13 cellular contexts compared by ENCODE assay signal in the genomic region with DNA sequence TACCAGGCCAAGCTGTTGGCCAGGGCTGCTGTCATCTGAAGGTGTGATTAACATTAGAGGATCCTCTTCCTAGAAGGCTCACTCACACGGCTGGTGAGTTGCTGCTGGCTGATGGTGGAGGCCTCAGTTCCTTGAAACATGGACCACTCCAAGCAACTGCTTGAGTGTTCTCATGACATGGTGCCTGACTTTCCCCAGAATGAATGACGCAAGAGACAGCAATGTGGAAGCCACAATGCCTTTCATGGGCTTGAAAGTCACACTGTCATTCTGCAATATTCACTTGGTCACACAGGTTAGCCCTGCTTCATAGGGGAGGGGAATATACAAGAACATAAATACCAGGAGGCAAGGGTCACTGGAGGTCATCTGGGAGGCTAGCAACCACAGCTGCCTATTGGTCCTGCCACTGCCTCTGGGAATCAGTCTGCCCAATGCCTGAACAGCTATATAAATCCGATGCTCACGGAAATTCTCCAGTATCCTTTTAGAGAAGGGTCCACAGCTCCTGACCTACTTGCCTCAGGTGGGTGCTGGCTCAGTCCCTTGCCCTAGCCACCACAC.
A peak's percentile ranks its signal among the peaks of the same experiment; 100 is the strongest.
DNase-seq lines count a peak whose midpoint lies in the region; ATAC-seq and TF ChIP-seq lines count a peak whose summit lies in the region.
"Had no signal": no experiment of that assay in that cellular context is flagged by ENCODE, and none has a peak within 500 bp of the region (broad histone marks: within the 10 kb centered on the region; RNA-seq: fewer than 3 reads in every experiment).

No MANE protein-coding gene starts in this region.

- H3K9me3 Mint-ChIP-seq in activated T-cell treated with anti-CD3 and anti-CD28 coated beads, Interleukin-2, amount 50 U/mL, for 72 hours: no peaks in the 10 kb centered on the region
- no peaks in the 10 kb centered on the region for H3K9me3 Mint-ChIP-seq in activated T-cell treated with anti-CD3 and anti-CD28 coated beads, Interleukin-2, amount 50 U/mL, for 24 hours
- peaks cover 11% of the 10 kb centered on the region for H3K9me3 Mint-ChIP-seq in glutamatergic neuron (ENCODE audit: unreplicated experiment)
- H3K9me3 Mint-ChIP-seq: CD4-positive, alpha-beta memory T cell had no signal

- no peaks in the 10 kb centered on the region for H3K79me2 ChIP-seq in PC-3 (ENCODE audit: low read length)

- peak overlapping the region; percentile 81 for H3K27ac Mint-ChIP-seq in activated T-cell treated with anti-CD3 and anti-CD28 coated beads, Interleukin-2, amount 50 U/mL, for 72 hours
- no peak overlapping the region for H3K27ac Mint-ChIP-seq in activated T-cell treated with anti-CD3 and anti-CD28 coated beads, Interleukin-2, amount 50 U/mL, for 24 hours
- peak overlapping the region; percentile 53 for H3K27ac Mint-ChIP-seq in glutamatergic neuron (ENCODE audit: unreplicated experiment)

- POLR2A ChIA-PET in PC-3 (lab: Charles Lee; ENCODE audit: unreplicated experiment): no interaction called here

- H3K9ac ChIP-seq in PC-3 (ENCODE audit: low read length): no peak overlapping the region

- H2AFZ ChIP-seq in PC-3 (ENCODE audit: low read length): no peak overlapping the region

- TF ChIP-seq CTCF in PC-3 (conservative IDR thresholded peaks at IDR 0.05; ENCODE audit: low read depth, low read length): no peak
- TF ChIP-seq CTCF in glutamatergic neuron (IDR thresholded peaks at IDR 0.05; ENCODE audit: partially characterized antibody, unreplicated experiment): no peak
- no peak for TF ChIP-seq CTCF in testis (IDR thresholded peaks at IDR 0.05)
- TF ChIP-seq CTCF in suprapubic skin (IDR thresholded peaks at IDR 0.05): no peak

- peaks cover 56% of the 10 kb centered on the region for H3K4me1 Mint-ChIP-seq in activated T-cell treated with anti-CD3 and anti-CD28 coated beads, Interleukin-2, amount 50 U/mL, for 72 hours (ENCODE audit: low read depth)
- H3K4me1 Mint-ChIP-seq in activated T-cell treated with anti-CD3 and anti-CD28 coated beads, Interleukin-2, amount 50 U/mL, for 24 hours (ENCODE audit: low read depth): peaks cover 36% of the 10 kb centered on the region
- H3K4me1 Mint-ChIP-seq in glutamatergic neuron (ENCODE audit: low read depth, unreplicated experiment): peaks cover 38% of the 10 kb centered on the region

- no peaks in the 10 kb centered on the region for H3F3A ChIP-seq in PC-3 (ENCODE audit: low read length, unreplicated experiment)

- no TSS peak for BruUV-seq in PC-3 (replicated peaks; lab: Mats Ljungman, UMichigan)

- CTCF ChIA-PET in PC-3 (lab: Charles Lee): no interaction called here

- ATAC-seq in activated T-cell treated with anti-CD3 and anti-CD28 coated beads, Interleukin-2, amount 50 U/mL, for 72 hours (replicated peaks in 1 of 2): peak; percentile 75 to 77
- ATAC-seq in PC-3: no peak
- ATAC-seq in HG02623 (IDR thresholded peaks at IDR 0.05; ENCODE audit: unreplicated experiment): no peak

- WGBS in testis, 2 donors: 61 to 84% methylated on average over 3 to 4 of the region's 4 CpGs
- WGBS in suprapubic skin: 100% methylated on average over 3 of the region's 4 CpGs

- H3K9me2 ChIP-seq in PC-3 (replicated peaks; ENCODE audit: low read length): no peaks in the 10 kb centered on the region

- peaks cover 20% of the 10 kb centered on the region for H3K27me3 Mint-ChIP-seq in activated T-cell treated with anti-CD3 and anti-CD28 coated beads, Interleukin-2, amount 50 U/mL, for 72 hours (ENCODE audit: low read depth)
- peaks cover 33% of the 10 kb centered on the region for H3K27me3 Mint-ChIP-seq in activated T-cell treated with anti-CD3 and anti-CD28 coated beads, Interleukin-2, amount 50 U/mL, for 24 hours
- peaks cover 8% of the 10 kb centered on the region for H3K27me3 Mint-ChIP-seq in glutamatergic neuron (ENCODE audit: unreplicated experiment)

- H3K9me3 ChIP-seq in PC-3 (ENCODE audit: low read length) (no peaks in the 10 kb centered on the region), testis (no peaks in the 10 kb centered on the region), suprapubic skin (no peaks in the 10 kb centered on the region)

- H3K36me3 Mint-ChIP-seq in activated T-cell treated with anti-CD3 and anti-CD28 coated beads, Interleukin-2, amount 50 U/mL, for 72 hours (ENCODE audit: insufficient read depth in 2 of 2): peaks cover 0 to 2% of the 10 kb centered on the region in 2 donors
- H3K36me3 Mint-ChIP-seq in activated T-cell treated with anti-CD3 and anti-CD28 coated beads, Interleukin-2, amount 50 U/mL, for 24 hours (ENCODE audit: low read depth): no peaks in the 10 kb centered on the region
- no peaks in the 10 kb centered on the region for H3K36me3 Mint-ChIP-seq in glutamatergic neuron (ENCODE audit: unreplicated experiment)
- H3K36me3 Mint-ChIP-seq: CD4-positive, alpha-beta memory T cell had no signal

- intact Hi-C loops in PC-3 (cut with micrococcal nuclease): loop anchor here (5.0 kb wide), 1 partner anchor 594 kb away; no protein-coding TSS in a partner anchor
- intact Hi-C loops in testis (cut with DNase I; ENCODE audit: low total_unique reads): loop anchor here (5.0 kb wide), 2 partner anchors 99 to 519 kb away; partner anchors contain the start of gene MAML3

- H3K27me3 ChIP-seq in PC-3 (ENCODE audit: low read length): no peaks in the 10 kb centered on the region
- no peaks in the 10 kb centered on the region for H3K27me3 ChIP-seq in testis
- no peaks in the 10 kb centered on the region for H3K27me3 ChIP-seq in suprapubic skin

- peaks cover 43% of the 10 kb centered on the region for H3K4me1 ChIP-seq in PC-3 (ENCODE audit: insufficient read depth, low read length)
- H3K4me1 ChIP-seq in testis: peaks cover 18% of the 10 kb centered on the region
- H3K4me1 ChIP-seq in suprapubic skin: peaks cover 23% of the 10 kb centered on the region

- H3K4me2 ChIP-seq in PC-3 (ENCODE audit: low read length): no peak overlapping the region

- TF ChIP-seq POLR2A in testis (IDR thresholded peaks at IDR 0.05) (no peak), suprapubic skin (IDR thresholded peaks at IDR 0.05) (no peak)

- H3K27ac ChIP-seq in PC-3 (ENCODE audit: low read length): peak overlapping the region; percentile 77; the same call in 1 of the 2 replicates
- peak overlapping the region; percentile 34 to 91 for H3K27ac ChIP-seq in testis
- H3K27ac ChIP-seq in suprapubic skin: no peak overlapping the region

- H4K20me1 ChIP-seq in PC-3 (ENCODE audit: low read length): no peaks in the 10 kb centered on the region

- DNase-seq in activated T-cell treated with anti-CD3 and anti-CD28 coated beads, Interleukin-2, amount 50 U/mL, for 72 hours: peak; percentile 56 to 69
- no peak for DNase-seq in activated T-cell treated with anti-CD3 and anti-CD28 coated beads, Interleukin-2, amount 50 U/mL, for 24 hours
- no peak for DNase-seq in PC-3
- DNase-seq in glutamatergic neuron: no peak
- DNase-seq in testis: no peak
- no peak for DNase-seq in suprapubic skin (ENCODE audit: low spot score in 2 of 2)
- DNase-seq in activated CD4-positive, CD25-positive, alpha-beta regulatory T cell treated with anti-CD3 and anti-CD28 coated beads, Interleukin-2, amount 50 U/mL, for 72 hours: no peak
- DNase-seq: activated CD4-positive, alpha-beta T cell treated with anti-CD3 and anti-CD28 coated beads for 4 hours; activated naive CD4-positive, alpha-beta T cell treated with anti-CD3 and anti-CD28 coated beads, Interleukin-2, amount 50 U/mL, for 16 hours; CD4-positive, alpha-beta memory T cell; NCI-H1436 treated with DMSO at 0.1 percent for 48 hours; RPMI8226 had no signal

- H3K36me3 ChIP-seq in PC-3 (ENCODE audit: low read depth, low read length) (no peaks in the 10 kb centered on the region), testis (ENCODE audit: low read depth, missing control alignments) (no peaks in the 10 kb centered on the region), suprapubic skin (no peaks in the 10 kb centered on the region)

- H3K4me3 ChIP-seq in PC-3 (ENCODE audit: low read length) (no peak overlapping the region), testis (no peak overlapping the region), suprapubic skin (no peak overlapping the region)

- H3K4me3 Mint-ChIP-seq in activated T-cell treated with anti-CD3 and anti-CD28 coated beads, Interleukin-2, amount 50 U/mL, for 72 hours: peak overlapping the region; percentile 24 to 40
- no peak overlapping the region for H3K4me3 Mint-ChIP-seq in activated T-cell treated with anti-CD3 and anti-CD28 coated beads, Interleukin-2, amount 50 U/mL, for 24 hours
- H3K4me3 Mint-ChIP-seq in glutamatergic neuron (ENCODE audit: unreplicated experiment): no peak overlapping the region

- TF ChIP-seq EP300 in suprapubic skin (IDR thresholded peaks at IDR 0.05): no peak

Comparison
In these comparisons a context has a peak if more than half of its experiments do, and no peak if none do; other contexts are left out.
1. DNase-seq: peak in activated T-cell treated with anti-CD3 and anti-CD28 coated beads, Interleukin-2, amount 50 U/mL, for 72 hours (2 of 2); none in activated T-cell treated with anti-CD3 and anti-CD28 coated beads, Interleukin-2, amount 50 U/mL, for 24 hours (single experiment), PC-3 (single experiment), glutamatergic neuron (single experiment), testis (single experiment), suprapubic skin (0 of 2) and activated CD4-positive, CD25-positive, alpha-beta regulatory T cell treated with anti-CD3 and anti-CD28 coated beads, Interleukin-2, amount 50 U/mL, for 72 hours (single experiment).
2. H3K4me3 Mint-ChIP-seq: peak in activated T-cell treated with anti-CD3 and anti-CD28 coated beads, Interleukin-2, amount 50 U/mL, for 72 hours (2 of 2); none in activated T-cell treated with anti-CD3 and anti-CD28 coated beads, Interleukin-2, amount 50 U/mL, for 24 hours (single experiment) and glutamatergic neuron (single experiment).
3. ATAC-seq: peak in activated T-cell treated with anti-CD3 and anti-CD28 coated beads, Interleukin-2, amount 50 U/mL, for 72 hours (2 of 2); none in PC-3 (single experiment) and HG02623 (single experiment).